In genomic region chr15:82532991-82533481, GRCh38 we compare ENCODE assay signal across 21 cellular contexts.
"Had no signal": no experiment of that assay in that cellular context is flagged by ENCODE, and none has a peak within 500 bp of the region (broad histone marks: within the 10 kb centered on the region; RNA-seq: fewer than 3 reads in every experiment).

No MANE protein-coding gene starts in this region.

- H3K27ac ChIP-seq: ascending aorta, coronary artery, gastrocnemius medialis, heart left ventricle, left lung, right atrium auricular region, stomach had no signal

- H3K27me3 ChIP-seq: ascending aorta, gastrocnemius medialis, heart left ventricle, left lung, right atrium auricular region, stomach had no signal

- H3K9me3 ChIP-seq: ascending aorta, gastrocnemius medialis, heart left ventricle, left lung, right atrium auricular region, stomach had no signal

- H3K9me3 Mint-ChIP-seq: activated naive CD4-positive, alpha-beta T cell treated with anti-CD3 and anti-CD28 coated beads for 36 hours; activated T-helper 17 cell treated with anti-CD3 and anti-CD28 coated beads, Interleukin-2, amount 50 U/mL, for 72 hours; central memory CD8-positive, alpha-beta T cell; nephron progenitor cell; type B pancreatic cell had no signal

- H3K4me3 Mint-ChIP-seq: activated B cell treated with CpG ODN at 0.5 μM for 24 hours; activated naive CD4-positive, alpha-beta T cell treated with anti-CD3 and anti-CD28 coated beads for 36 hours; activated T-helper 17 cell treated with anti-CD3 and anti-CD28 coated beads, Interleukin-2, amount 50 U/mL, for 72 hours; central memory CD8-positive, alpha-beta T cell; nephron progenitor cell; type B pancreatic cell had no signal

- H3K27ac Mint-ChIP-seq: activated B cell treated with CpG ODN at 0.5 μM for 24 hours; activated naive CD4-positive, alpha-beta T cell treated with anti-CD3 and anti-CD28 coated beads for 36 hours; nephron progenitor cell; progenitor cell of endocrine pancreas; type B pancreatic cell had no signal

- DNase-seq: activated B cell treated with CpG ODN at 0.5 μM for 24 hours; activated CD4-positive, alpha-beta T cell treated with anti-CD3 and anti-CD28 coated beads for 4 hours; activated naive CD4-positive, alpha-beta T cell treated with anti-CD3 and anti-CD28 coated beads for 36 hours; activated T-cell treated with anti-CD3 and anti-CD28 coated beads for 4 hours; gastrocnemius medialis; heart left ventricle; left lung; mammary epithelial cell; midbrain; nephron progenitor cell; occipital lobe; small intestine; stimulated activated CD4-positive, alpha-beta T cell treated with anti-CD3 and anti-CD28 coated beads, Interleukin-4, amount 100 ng/mL, for 1 hour had no signal

- H3K4me3 ChIP-seq: ascending aorta, coronary artery, gastrocnemius medialis, heart left ventricle, left lung, right atrium auricular region, stomach had no signal

- H3K4me1 ChIP-seq: ascending aorta, gastrocnemius medialis had no signal

- H3K27me3 Mint-ChIP-seq: activated B cell treated with CpG ODN at 0.5 μM for 24 hours; activated T-helper 17 cell treated with anti-CD3 and anti-CD28 coated beads, Interleukin-2, amount 50 U/mL, for 72 hours; central memory CD8-positive, alpha-beta T cell; progenitor cell of endocrine pancreas; type B pancreatic cell had no signal

- ATAC-seq: activated T-helper 17 cell treated with anti-CD3 and anti-CD28 coated beads, Interleukin-2, amount 50 U/mL, for 72 hours; gastrocnemius medialis; heart left ventricle; left lung had no signal
